Comparison of ENCODE assay signal across 28 cellular contexts in the genomic region with DNA sequence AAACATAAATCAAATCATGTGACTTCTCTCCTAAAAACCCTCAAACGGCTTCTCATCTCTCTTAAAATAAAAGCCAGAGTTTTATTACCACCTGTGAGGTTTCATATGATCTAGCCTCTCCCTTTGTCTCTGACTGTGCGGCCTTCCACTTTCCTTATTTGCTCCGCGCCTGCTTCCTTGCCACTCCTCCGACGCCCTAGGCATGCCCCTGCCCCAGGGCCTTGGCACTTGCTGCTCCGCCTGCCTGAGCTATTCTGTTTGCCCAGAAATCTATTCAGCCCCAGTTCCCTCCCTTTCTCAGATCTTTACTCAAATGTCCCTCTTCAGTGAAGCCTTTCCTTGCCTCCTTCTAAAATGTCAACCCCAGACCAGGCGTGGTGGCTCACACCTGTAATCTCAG. TPM values are rescaled to one million over a fixed set of nuclear protein-coding genes. Genes with fewer than 3 reads are reported as not detected.
"Had no signal": no experiment of that assay in that cellular context is flagged by ENCODE, and none has a peak within 500 bp of the region (broad histone marks: within the 10 kb centered on the region; RNA-seq: fewer than 3 reads in every experiment).

No MANE protein-coding gene starts in this region.

- DNase-seq: colonic mucosa; cortex of kidney; effector CD8-positive, alpha-beta T cell; effector memory CD8-positive, alpha-beta T cell; endodermal cell; erythroblast; esophagus squamous epithelium; foreskin fibroblast; foreskin melanocyte; gastrocnemius medialis; glutamatergic neuron; head of caudate nucleus; heart right ventricle; hippocampal formation; left cardiac atrium; left lung; left ventricle myocardium superior; lower lobe of right lung; mesenchymal stem cell had no signal

- H3K36me3 ChIP-seq: colonic mucosa, esophagus squamous epithelium, gastrocnemius medialis, heart right ventricle, left lung, lower lobe of right lung had no signal

- H3K27ac Mint-ChIP-seq: dendritic cell treated with granulocyte-macrophage colony-stimulating factor and Interleukin-4, amounts not matched to agents 40 ng/mL and 50 ng/mL, for 4 days; effector memory CD8-positive, alpha-beta T cell; endodermal cell; mesothelial cell of epicardium had no signal

- H3K4me3 Mint-ChIP-seq: dendritic cell treated with granulocyte-macrophage colony-stimulating factor and Interleukin-4, amounts not matched to agents 40 ng/mL and 50 ng/mL, for 4 days; effector memory CD8-positive, alpha-beta T cell; endodermal cell; mesothelial cell of epicardium had no signal

- H3K9me3 Mint-ChIP-seq: dendritic cell treated with granulocyte-macrophage colony-stimulating factor and Interleukin-4, amounts not matched to agents 40 ng/mL and 50 ng/mL, for 4 days; effector memory CD8-positive, alpha-beta T cell; endodermal cell; mesothelial cell of epicardium had no signal

- FAIRE-seq: endometrium, islet of Langerhans, keratinocyte had no signal

- H3K36me3 Mint-ChIP-seq: mesothelial cell of epicardium had no signal

- H3K4me1 ChIP-seq: colonic mucosa, esophagus squamous epithelium, gastrocnemius medialis, heart right ventricle, left lung, lower lobe of right lung had no signal

- H3K4me3 ChIP-seq: colonic mucosa, esophagus squamous epithelium, gastrocnemius medialis, heart right ventricle, left lung, lower lobe of right lung had no signal

- H3K27ac ChIP-seq: colonic mucosa, epithelial cell of prostate, esophagus squamous epithelium, gastrocnemius medialis, heart right ventricle, left lung, lower lobe of right lung had no signal

- H3K9me3 ChIP-seq: colonic mucosa, esophagus squamous epithelium, gastrocnemius medialis, heart right ventricle, left lung, lower lobe of right lung had no signal

- ATAC-seq: effector memory CD8-positive, alpha-beta T cell; esophagus mucosa; gastrocnemius medialis; heart right ventricle; left cardiac atrium; left lung; left ventricle myocardium superior; lower lobe of right lung had no signal

- H3K27me3 ChIP-seq: colonic mucosa had no signal

RNA-seq across cellular contexts. Expression of gene DISP3, which starts 57.5 kb away (rescaled TPM):
- total RNA-seq: esophagus mucosa, gastrocnemius medialis, lower leg skin, mesenteric fat pad had no signal
- polyA plus RNA-seq: keratinocyte had no signal
